Comparison of ENCODE assay signal across 1 cellular context in the genomic region with DNA sequence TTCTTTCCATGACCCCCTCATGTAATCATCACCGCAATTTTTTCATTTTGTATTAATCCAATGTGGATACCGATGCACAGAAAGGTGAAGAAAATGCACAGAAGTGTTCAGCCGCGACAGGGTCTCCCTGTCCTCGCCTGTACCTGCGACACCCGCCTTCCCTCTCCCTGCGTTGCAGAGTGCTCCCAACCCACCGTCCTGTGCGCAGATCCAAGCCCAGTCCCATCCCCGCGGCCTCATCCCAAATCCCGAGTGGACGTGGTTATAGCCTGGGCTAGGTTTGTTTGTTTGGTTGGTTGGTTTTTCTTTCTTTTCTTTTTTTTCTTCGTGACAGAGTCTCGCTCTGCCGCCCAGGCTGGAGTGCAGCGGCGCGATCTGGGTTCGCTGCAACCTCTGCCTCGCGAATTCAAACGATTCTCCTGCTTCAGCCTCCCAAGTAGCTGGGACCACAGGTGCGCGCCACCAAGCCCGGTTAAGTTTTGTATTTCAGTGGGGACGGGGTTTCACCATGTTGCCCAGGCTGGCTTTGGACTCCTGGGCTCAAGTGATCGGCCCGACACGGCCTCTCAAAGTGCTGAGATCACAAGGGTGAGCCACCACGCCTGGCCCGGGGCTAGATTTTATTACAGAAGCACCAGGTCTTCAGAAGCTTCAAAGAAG.
TF ChIP-seq lines count a peak whose summit lies in the region.

No MANE protein-coding gene starts in this region.

TF ChIP-seq in neural cell, 6 proteins besides CTCF, POLR2A, EP300 and RAD21 (continued from another document):
- TF ChIP-seq MXI1 (conservative IDR thresholded peaks at IDR 0.05; ENCODE audit: poor library complexity, severe bottlenecking) (no peak), SMC3 (conservative IDR thresholded peaks at IDR 0.05; ENCODE audit: poor library complexity) (no peak)
